18 cellular contexts compared by ENCODE assay signal in genomic region chr6:45450801-45451200, GRCh38.
DNase-seq lines count a peak whose midpoint lies in the region; ATAC-seq and TF ChIP-seq lines count a peak whose summit lies in the region.
"Had no signal": no experiment of that assay in that cellular context is flagged by ENCODE, and none has a peak within 500 bp of the region (broad histone marks: within the 10 kb centered on the region; RNA-seq: fewer than 3 reads in every experiment).

No MANE protein-coding gene starts in this region.

- intact Hi-C loops in activated CD8-positive, alpha-beta T cell treated with anti-CD3 and anti-CD28 coated beads for 36 hours (cut with micrococcal nuclease): no loop called here
- intact Hi-C loops in Panc1 (cut with micrococcal nuclease; ENCODE audit: unreplicated experiment): no loop called here
- intact Hi-C loops in left cardiac atrium (cut with DNase I): no loop called here

- BruUV-seq in Panc1 (replicated peaks; lab: Mats Ljungman, UMichigan): no TSS peak

- no peak overlapping the region for H3K4me3 Mint-ChIP-seq in activated CD8-positive, alpha-beta T cell treated with anti-CD3 and anti-CD28 coated beads, Interleukin-2, amount 10 ng/mL, durations not matched to agents 7 days and 5 days
- H3K4me3 Mint-ChIP-seq in activated CD8-positive, alpha-beta T cell treated with anti-CD3 and anti-CD28 coated beads for 36 hours: no peak overlapping the region
- H3K4me3 Mint-ChIP-seq in activated naive CD8-positive, alpha-beta T cell treated with anti-CD3 and anti-CD28 coated beads, Interleukin-2, amount 50 U/mL, for 24 hours: no peak overlapping the region
- H3K4me3 Mint-ChIP-seq in stimulated activated effector memory CD8-positive, alpha-beta T cell treated with anti-CD3 and anti-CD28 coated beads, Interleukin-12 subunit alpha, Interleukin-12 subunit beta, amount 100 ng/mL, for 72 hours: peak overlapping the region; percentile 14

- no peak overlapping the region for H3K27ac Mint-ChIP-seq in activated CD8-positive, alpha-beta T cell treated with anti-CD3 and anti-CD28 coated beads, Interleukin-2, amount 10 ng/mL, durations not matched to agents 7 days and 5 days
- H3K27ac Mint-ChIP-seq in activated CD8-positive, alpha-beta T cell treated with anti-CD3 and anti-CD28 coated beads for 36 hours: no peak overlapping the region
- peak overlapping the region; percentile 8 for H3K27ac Mint-ChIP-seq in activated naive CD8-positive, alpha-beta T cell treated with anti-CD3 and anti-CD28 coated beads, Interleukin-2, amount 50 U/mL, for 24 hours
- H3K27ac Mint-ChIP-seq in stimulated activated effector memory CD8-positive, alpha-beta T cell treated with anti-CD3 and anti-CD28 coated beads, Interleukin-12 subunit alpha, Interleukin-12 subunit beta, amount 100 ng/mL, for 72 hours: peak overlapping the region; percentile 14

- DNase-seq in activated CD8-positive, alpha-beta T cell treated with anti-CD3 and anti-CD28 coated beads, Interleukin-2, amount 10 ng/mL, durations not matched to agents 7 days and 5 days: no peak
- DNase-seq in activated CD8-positive, alpha-beta T cell treated with anti-CD3 and anti-CD28 coated beads for 36 hours: no peak
- DNase-seq in Panc1 (ENCODE audit: low read depth, low spot score): no peak
- no peak for DNase-seq in activated naive CD8-positive, alpha-beta T cell treated with anti-CD3 and anti-CD28 coated beads, Interleukin-2, amount 50 U/mL, for 24 hours
- no peak for DNase-seq in stimulated activated effector memory CD8-positive, alpha-beta T cell treated with anti-CD3 and anti-CD28 coated beads, Interleukin-12 subunit alpha, Interleukin-12 subunit beta, amount 100 ng/mL, for 72 hours (ENCODE audit: low spot score in 2 of 2)
- DNase-seq in T-helper 1 cell: no peak
- no peak for DNase-seq in left cardiac atrium
- no peak for DNase-seq in NCI-H187 treated with DMSO at 0.1 percent for 48 hours (lab: John Stamatoyannopoulos, UW)
- DNase-seq: COR-L47, GOT3, Karpas-422, MM.1S, NCI-H1092 treated with DMSO at 0.1 percent for 48 hours, NCI-H2107, NCI-H345, NCI-H526 treated with DMSO at 0.1 percent for 48 hours had no signal

- no peaks in the 10 kb centered on the region for H3K9me3 ChIP-seq in Panc1 (ENCODE audit: control insufficient read depth, insufficient read depth, low read depth, low read length)
- H3K9me3 ChIP-seq: SJSA1 had no signal

- in situ Hi-C loops in Panc1 (cut with HindIII; ENCODE audit: low pct_unique_long_range_greater_than_20kb, low sequenced_read_pairs): no loop called here

- H3K27me3 ChIP-seq in Panc1 (ENCODE audit: control insufficient read depth, insufficient read depth, low read length): no peaks in the 10 kb centered on the region
- H3K27me3 ChIP-seq: SJSA1 had no signal

- TF ChIP-seq CTCF in activated CD8-positive, alpha-beta T cell treated with anti-CD3 and anti-CD28 coated beads for 36 hours (IDR thresholded peaks at IDR 0.05): no peak
- TF ChIP-seq CTCF in Panc1 (IDR thresholded peaks at IDR 0.05): no peak

- peak overlapping the region; percentile 64; the same call in 1 of the 2 replicates for H3K27ac ChIP-seq in Panc1 (ENCODE audit: low read length)
- H3K27ac ChIP-seq: SJSA1 had no signal

- no peaks in the 10 kb centered on the region for H3K27me3 Mint-ChIP-seq in activated CD8-positive, alpha-beta T cell treated with anti-CD3 and anti-CD28 coated beads, Interleukin-2, amount 10 ng/mL, durations not matched to agents 7 days and 5 days (ENCODE audit: low read depth)
- H3K27me3 Mint-ChIP-seq in activated CD8-positive, alpha-beta T cell treated with anti-CD3 and anti-CD28 coated beads for 36 hours: no peaks in the 10 kb centered on the region
- no peaks in the 10 kb centered on the region for H3K27me3 Mint-ChIP-seq in activated naive CD8-positive, alpha-beta T cell treated with anti-CD3 and anti-CD28 coated beads, Interleukin-2, amount 50 U/mL, for 24 hours

- H3K4me1 ChIP-seq in Panc1 (ENCODE audit: control insufficient read depth, insufficient read depth, low read length): peaks cover 58% of the 10 kb centered on the region

- ATAC-seq in activated CD8-positive, alpha-beta T cell treated with anti-CD3 and anti-CD28 coated beads, Interleukin-2, amount 10 ng/mL, durations not matched to agents 7 days and 5 days: peak; percentile 39
- ATAC-seq in activated CD8-positive, alpha-beta T cell treated with anti-CD3 and anti-CD28 coated beads for 36 hours: no peak
- ATAC-seq in Panc1: no peak
- no peak for ATAC-seq in activated naive CD8-positive, alpha-beta T cell treated with anti-CD3 and anti-CD28 coated beads, Interleukin-2, amount 50 U/mL, for 24 hours
- ATAC-seq in stimulated activated effector memory CD8-positive, alpha-beta T cell treated with anti-CD3 and anti-CD28 coated beads, Interleukin-12 subunit alpha, Interleukin-12 subunit beta, amount 100 ng/mL, for 72 hours: no peak
- ATAC-seq in left cardiac atrium: no peak
- ATAC-seq: HepG2 had no signal

- no peaks in the 10 kb centered on the region for H3K36me3 ChIP-seq in Panc1 (ENCODE audit: control insufficient read depth, insufficient read depth, low read length)

- no peaks in the 10 kb centered on the region for H3K36me3 Mint-ChIP-seq in activated CD8-positive, alpha-beta T cell treated with anti-CD3 and anti-CD28 coated beads, Interleukin-2, amount 10 ng/mL, durations not matched to agents 7 days and 5 days (ENCODE audit: low read depth)
- H3K36me3 Mint-ChIP-seq in activated CD8-positive, alpha-beta T cell treated with anti-CD3 and anti-CD28 coated beads for 36 hours (ENCODE audit: low read depth): peaks cover 22% of the 10 kb centered on the region
- H3K36me3 Mint-ChIP-seq in activated naive CD8-positive, alpha-beta T cell treated with anti-CD3 and anti-CD28 coated beads, Interleukin-2, amount 50 U/mL, for 24 hours (ENCODE audit: low read depth): peaks cover 37% of the 10 kb centered on the region
- peaks cover 66% of the 10 kb centered on the region for H3K36me3 Mint-ChIP-seq in stimulated activated effector memory CD8-positive, alpha-beta T cell treated with anti-CD3 and anti-CD28 coated beads, Interleukin-12 subunit alpha, Interleukin-12 subunit beta, amount 100 ng/mL, for 72 hours

- no peaks in the 10 kb centered on the region for H3K9me3 Mint-ChIP-seq in activated CD8-positive, alpha-beta T cell treated with anti-CD3 and anti-CD28 coated beads, Interleukin-2, amount 10 ng/mL, durations not matched to agents 7 days and 5 days (ENCODE audit: insufficient read depth)
- H3K9me3 Mint-ChIP-seq in activated CD8-positive, alpha-beta T cell treated with anti-CD3 and anti-CD28 coated beads for 36 hours: no peaks in the 10 kb centered on the region
- H3K9me3 Mint-ChIP-seq in activated naive CD8-positive, alpha-beta T cell treated with anti-CD3 and anti-CD28 coated beads, Interleukin-2, amount 50 U/mL, for 24 hours: no peaks in the 10 kb centered on the region
- no peaks in the 10 kb centered on the region for H3K9me3 Mint-ChIP-seq in stimulated activated effector memory CD8-positive, alpha-beta T cell treated with anti-CD3 and anti-CD28 coated beads, Interleukin-12 subunit alpha, Interleukin-12 subunit beta, amount 100 ng/mL, for 72 hours

- CTCF ChIA-PET in activated CD8-positive, alpha-beta T cell treated with anti-CD3 and anti-CD28 coated beads, Interleukin-2, amount 10 ng/mL, durations not matched to agents 7 days and 5 days (lab: Charles Lee): interaction anchor here (1.0 to 1.1 kb wide), 2 partner anchors 8 to 11 kb away, joined by 3 read pairs; no protein-coding TSS in a partner anchor
- CTCF ChIA-PET in activated CD8-positive, alpha-beta T cell treated with anti-CD3 and anti-CD28 coated beads for 36 hours (lab: Charles Lee): no interaction called here
- CTCF ChIA-PET in Panc1 (lab: Charles Lee): no interaction called here

- H3K4me3 ChIP-seq in Panc1 (ENCODE audit: low read depth in 2 of 2, low read length in 2 of 2): no peak overlapping the region
- H3K4me3 ChIP-seq: SJSA1 had no signal

- POLR2A ChIA-PET in activated CD8-positive, alpha-beta T cell treated with anti-CD3 and anti-CD28 coated beads, Interleukin-2, amount 10 ng/mL, durations not matched to agents 7 days and 5 days (lab: Charles Lee): interaction anchor here (0.6 kb wide), 1 partner anchor 358 kb away, joined by 3 read pairs; no protein-coding TSS in a partner anchor
- POLR2A ChIA-PET in activated CD8-positive, alpha-beta T cell treated with anti-CD3 and anti-CD28 coated beads for 36 hours (lab: Charles Lee): interaction anchor here (1.7 kb wide), 1 partner anchor 10 kb away, joined by 6 read pairs; no protein-coding TSS in a partner anchor
- POLR2A ChIA-PET in Panc1 (lab: Charles Lee): no interaction called here

- peaks cover 40% of the 10 kb centered on the region for H3K4me1 Mint-ChIP-seq in activated CD8-positive, alpha-beta T cell treated with anti-CD3 and anti-CD28 coated beads, Interleukin-2, amount 10 ng/mL, durations not matched to agents 7 days and 5 days (ENCODE audit: low read depth)
- peaks cover 39% of the 10 kb centered on the region for H3K4me1 Mint-ChIP-seq in activated CD8-positive, alpha-beta T cell treated with anti-CD3 and anti-CD28 coated beads for 36 hours (ENCODE audit: low read depth)
- peaks cover 61% of the 10 kb centered on the region for H3K4me1 Mint-ChIP-seq in activated naive CD8-positive, alpha-beta T cell treated with anti-CD3 and anti-CD28 coated beads, Interleukin-2, amount 50 U/mL, for 24 hours
- H3K4me1 Mint-ChIP-seq in stimulated activated effector memory CD8-positive, alpha-beta T cell treated with anti-CD3 and anti-CD28 coated beads, Interleukin-12 subunit alpha, Interleukin-12 subunit beta, amount 100 ng/mL, for 72 hours: peaks cover 85% of the 10 kb centered on the region

Comparison
In these comparisons a context has a peak if more than half of its experiments do, and no peak if none do; other contexts are left out.
1. H3K27ac Mint-ChIP-seq: peak in activated naive CD8-positive, alpha-beta T cell treated with anti-CD3 and anti-CD28 coated beads, Interleukin-2, amount 50 U/mL, for 24 hours (single experiment) and stimulated activated effector memory CD8-positive, alpha-beta T cell treated with anti-CD3 and anti-CD28 coated beads, Interleukin-12 subunit alpha, Interleukin-12 subunit beta, amount 100 ng/mL, for 72 hours (single experiment); none in activated CD8-positive, alpha-beta T cell treated with anti-CD3 and anti-CD28 coated beads, Interleukin-2, amount 10 ng/mL, durations not matched to agents 7 days and 5 days (single experiment) and activated CD8-positive, alpha-beta T cell treated with anti-CD3 and anti-CD28 coated beads for 36 hours (single experiment).